Comparison of ENCODE assay signal across 1 cellular context in the genomic region with DNA sequence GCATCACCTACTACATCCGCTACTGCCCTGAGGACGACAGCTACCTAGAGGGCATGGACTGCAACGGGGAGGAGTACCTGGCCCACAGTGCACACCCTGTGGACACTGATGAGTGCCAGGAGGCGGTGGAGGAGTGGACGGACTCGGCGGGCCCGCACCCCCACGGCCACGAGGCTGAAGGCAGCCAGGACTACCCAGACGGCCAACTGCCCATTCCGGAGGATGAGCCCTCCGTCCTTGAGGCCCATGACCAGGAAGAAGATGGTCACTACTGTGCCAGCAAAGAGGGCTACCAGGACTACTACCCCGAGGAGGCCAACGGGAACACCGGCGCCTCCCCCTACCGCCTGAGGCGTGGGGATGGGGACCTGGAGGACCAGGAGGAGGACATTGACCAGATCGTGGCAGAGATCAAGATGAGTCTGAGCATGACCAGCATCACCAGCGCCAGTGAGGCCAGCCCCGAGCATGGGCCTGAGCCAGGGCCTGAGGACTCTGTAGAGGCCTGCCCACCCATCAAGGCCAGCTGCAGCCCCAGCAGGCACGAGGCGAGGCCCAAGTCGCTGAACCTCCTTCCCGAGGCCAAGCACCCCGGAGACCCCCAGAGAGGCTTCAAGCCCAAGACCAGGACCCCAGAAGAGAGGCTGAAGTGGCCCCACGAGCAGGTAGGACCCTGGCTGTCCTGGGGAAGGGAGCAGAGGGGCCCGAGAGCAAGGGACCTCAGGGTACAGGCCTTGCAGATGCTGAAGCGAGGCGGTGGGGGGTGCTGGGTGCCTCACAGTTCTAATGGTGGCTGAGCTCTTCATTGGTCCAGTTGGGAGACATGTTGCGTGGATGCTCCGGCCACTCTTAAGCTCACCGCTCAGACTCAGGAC.
TF ChIP-seq lines count a peak whose summit lies in the region.

No MANE protein-coding gene starts in this region.

TF ChIP-seq in IMR-90, 13 proteins besides CTCF, POLR2A, EP300 and RAD21 (continued from another document):
- TF ChIP-seq BHLHE40 (IDR thresholded peaks at IDR 0.05; ENCODE audit: low read depth, low read length) (no peak), SMC3 (IDR thresholded peaks at IDR 0.05; ENCODE audit: low read depth, low read length) (no peak), CHD1 (IDR thresholded peaks at IDR 0.05; ENCODE audit: low read depth, low read length) (no peak), RCOR1 (IDR thresholded peaks at IDR 0.05; ENCODE audit: insufficient replicate concordance, low read length) (no peak), RFX5 (IDR thresholded peaks at IDR 0.05; ENCODE audit: low read depth, low read length) (no peak), MXI1 (IDR thresholded peaks at IDR 0.05; ENCODE audit: borderline replicate concordance, low read depth, low read length) (no peak)
- TF ChIP-seq, protein P1, sequence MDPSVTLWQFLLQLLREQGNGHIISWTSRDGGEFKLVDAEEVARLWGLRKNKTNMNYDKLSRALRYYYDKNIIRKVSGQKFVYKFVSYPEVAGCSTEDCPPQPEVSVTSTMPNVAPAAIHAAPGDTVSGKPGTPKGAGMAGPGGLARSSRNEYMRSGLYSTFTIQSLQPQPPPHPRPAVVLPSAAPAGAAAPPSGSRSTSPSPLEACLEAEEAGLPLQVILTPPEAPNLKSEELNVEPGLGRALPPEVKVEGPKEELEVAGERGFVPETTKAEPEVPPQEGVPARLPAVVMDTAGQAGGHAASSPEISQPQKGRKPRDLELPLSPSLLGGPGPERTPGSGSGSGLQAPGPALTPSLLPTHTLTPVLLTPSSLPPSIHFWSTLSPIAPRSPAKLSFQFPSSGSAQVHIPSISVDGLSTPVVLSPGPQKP (IDR thresholded peaks at IDR 0.05; ENCODE audit: borderline replicate concordance, low read depth, low read length), result no peak
